ENCODE assay signal across 16 cellular contexts in genomic region chr11:33067294-33067693, GRCh38. TPM values are rescaled to one million over a fixed set of nuclear protein-coding genes. Genes with fewer than 3 reads are reported as not detected.
DNase-seq lines count a peak whose midpoint lies in the region; ATAC-seq, FAIRE-seq and TF ChIP-seq lines count a peak whose summit lies in the region.
"Had no signal": no experiment of that assay in that cellular context is flagged by ENCODE, and none has a peak within 500 bp of the region (broad histone marks: within the 10 kb centered on the region; RNA-seq: fewer than 3 reads in every experiment).

No MANE protein-coding gene starts in this region.

- H3K79me2 ChIP-seq in HepG2 (ENCODE audit: insufficient read depth, low read length), result no peaks in the 10 kb centered on the region
- H3K79me2 ChIP-seq in H1 (ENCODE audit: control insufficient read depth in 1 of 2, insufficient read depth in 2 of 2, low read length in 2 of 2), result no peaks in the 10 kb centered on the region

- 100% methylated on average over 2 of the region's 3 CpGs for WGBS in HepG2 (ENCODE audit: low lambda C conversion rate)
- no CpG with 5 or more reads among the region's 3 CpGs for WGBS in right lobe of liver (ENCODE audit: insufficient coverage, low coverage, low lambda C conversion rate, missing lambda C conversion rate)
- WGBS in H1 (ENCODE audit: extremely low coverage in 1 of 2, insufficient coverage in 1 of 2, insufficient read length in 1 of 2, insufficient replicate concordance in 2 of 2, low coverage in 1 of 2, low lambda C conversion rate in 2 of 2, missing lambda C conversion rate in 1 of 2), 2 experiments, result 92% methylated on average over 3 of the region's 3 CpGs; no CpG with 5 or more reads in 1 of the 2 experiments
- WGBS in upper lobe of left lung, 2 donors, result 94 to 97% methylated on average over 2 to 3 of the region's 3 CpGs

- peaks cover 1% of the 10 kb centered on the region; the same call in 1 of the 2 replicates for H3K4me1 ChIP-seq in HepG2 (ENCODE audit: insufficient read depth, low read length)
- H3K4me1 ChIP-seq in right lobe of liver, result peaks cover 0 to 9% (median under 1%) of the 10 kb centered on the region in 4 donors
- H3K4me1 ChIP-seq in H1 (replicated peaks in 1 of 4; ENCODE audit: control insufficient read depth in 3 of 4, insufficient read depth in 4 of 4, low read length in 3 of 4), result peaks cover 0 to 3% (median 0%) of the 10 kb centered on the region in 4 experiments; a peak in 1 of 7 replicates
- no peaks in the 10 kb centered on the region for H3K4me1 ChIP-seq in mucosa of descending colon (ENCODE audit: low read depth)
- H3K4me1 ChIP-seq in upper lobe of left lung, result peaks cover 0 to 4% (median 0%) of the 10 kb centered on the region in 4 donors
- H3K4me1 ChIP-seq: HAP-1 had no signal

- H3K56ac ChIP-seq in H1 (replicated peaks; ENCODE audit: insufficient read length, low read depth, low read length), result no peak overlapping the region

- H4K91ac ChIP-seq in H1 (replicated peaks; ENCODE audit: insufficient read length, low read length), result peak overlapping the region; percentile 40

- no peaks in the 10 kb centered on the region for H3K9me3 ChIP-seq in HepG2 (ENCODE audit: low read length)
- no peaks in the 10 kb centered on the region for H3K9me3 ChIP-seq in right lobe of liver
- H3K9me3 ChIP-seq in H1 (ENCODE audit: insufficient read depth in 2 of 2, low read depth in 1 of 2, low read length in 1 of 2), result no peaks in the 10 kb centered on the region
- no peaks in the 10 kb centered on the region for H3K9me3 ChIP-seq in mucosa of descending colon
- H3K9me3 ChIP-seq in upper lobe of left lung, result no peaks in the 10 kb centered on the region
- H3K9me3 ChIP-seq: HAP-1 had no signal

- H2AK5ac ChIP-seq in H1 (ENCODE audit: low read depth, low read length), result no peak overlapping the region

- no peak overlapping the region for H3K23ac ChIP-seq in H1 (ENCODE audit: insufficient read length)

- H3K9ac ChIP-seq in HepG2 (ENCODE audit: insufficient read depth, low read depth, low read length) (no peak overlapping the region), H1 (replicated peaks in 1 of 4; ENCODE audit: extremely low read depth in 1 of 4, low read depth in 3 of 4, low read length in 3 of 4) (no peak overlapping the region)

- in situ Hi-C loops in HepG2 (cut with HindIII; ENCODE audit: extremely low pct_ligation_motif_present, low pct_unique_long_range_greater_than_20kb), result no loop called here

- POLR2A ChIA-PET in HepG2 (lab: Yijun Ruan, JAX), result no interaction called here
- POLR2A ChIA-PET in H1 (lab: Charles Lee; ENCODE audit: partially characterized antibody), result interaction anchor here (0.6 kb wide), 1 partner anchor 60 kb away, joined by 3 read pairs; no protein-coding TSS in a partner anchor

- H2BK120ac ChIP-seq in H1 (replicated peaks; ENCODE audit: low read depth, low read length), result no peak overlapping the region

- no peak for TF ChIP-seq CTCF in HepG2 (CRISPR knock-in tag; IDR thresholded peaks at IDR 0.05)
- no peak for TF ChIP-seq CTCF in right lobe of liver (IDR thresholded peaks at IDR 0.05)
- TF ChIP-seq CTCF in H1 (IDR thresholded peaks at IDR 0.05; ENCODE audit: control extremely low read depth in 1 of 3, insufficient read depth in 1 of 3, low read depth in 1 of 3, low read length in 3 of 3), result no peak
- TF ChIP-seq CTCF in mucosa of descending colon (IDR thresholded peaks at IDR 0.05), result no peak
- no peak for TF ChIP-seq CTCF in upper lobe of left lung (IDR thresholded peaks at IDR 0.05)

- H3K79me1 ChIP-seq in H1 (ENCODE audit: low read depth, low read length), result no peaks in the 10 kb centered on the region

- ATAC-seq in HepG2 (no peak), right lobe of liver (no peak), mucosa of descending colon (peak; percentile 15), upper lobe of left lung (ENCODE audit: low FRiP score in 2 of 2) (no peak), sciatic nerve (no peak)
- ATAC-seq: CD8-positive, alpha-beta T cell had no signal

- H2BK15ac ChIP-seq in H1 (ENCODE audit: low read length), result no peak overlapping the region

- no peak overlapping the region for H3K14ac ChIP-seq in H1 (ENCODE audit: insufficient read length)

- H2AFZ ChIP-seq in HepG2 (ENCODE audit: low read length) (no peak overlapping the region), H1 (ENCODE audit: low read length) (no peak overlapping the region)

- TF ChIP-seq POLR2A in HepG2 (IDR thresholded peaks at IDR 0.05; ENCODE audit: insufficient read depth in 1 of 2, low read depth in 2 of 2, low read length in 2 of 2) (no peak), right lobe of liver (IDR thresholded peaks at IDR 0.05) (no peak), H1 (IDR thresholded peaks at IDR 0.05; ENCODE audit: control extremely low read depth in 1 of 2, low read depth in 2 of 2, low read length in 2 of 2) (no peak), upper lobe of left lung (IDR thresholded peaks at IDR 0.05) (no peak)

- H3K4me3 ChIP-seq in HepG2 (replicated peaks in 1 of 3; ENCODE audit: insufficient read depth in 1 of 3, low read depth in 2 of 3, low read length in 3 of 3) (no peak overlapping the region), right lobe of liver (no peak overlapping the region), H1 (ENCODE audit: extremely low read depth in 1 of 4, insufficient read depth in 2 of 4, low read depth in 3 of 4, low read length in 4 of 4) (no peak overlapping the region), mucosa of descending colon (no peak overlapping the region), upper lobe of left lung (no peak overlapping the region)
- H3K4me3 ChIP-seq: HAP-1 had no signal

- no peaks in the 10 kb centered on the region for H3K23me2 ChIP-seq in H1 (ENCODE audit: low read depth, low read length)

- H4K8ac ChIP-seq in H1 (ENCODE audit: extremely low read depth, insufficient read depth, low read length), result no peak overlapping the region

- no peak overlapping the region for H4K5ac ChIP-seq in H1 (ENCODE audit: insufficient read length, low read depth, low read length)

- H2BK20ac ChIP-seq in H1 (ENCODE audit: low read length), result no peak overlapping the region

- FAIRE-seq in HepG2 (lab: Jason Lieb, UNC) (no peak), H1 (lab: Jason Lieb, UNC) (no peak)
- FAIRE-seq: HTR-8/SVneo had no signal

- TF ChIP-seq RAD21 in HepG2 (CRISPR knock-in tag; IDR thresholded peaks at IDR 0.05), result no peak
- no peak for TF ChIP-seq RAD21 in H1 (IDR thresholded peaks at IDR 0.05 in 1 of 2, conservative IDR thresholded peaks at IDR 0.05 in 1 of 2; ENCODE audit: low read depth in 2 of 2, low read length in 2 of 2)

- H3K4me2 ChIP-seq in HepG2 (ENCODE audit: low read depth, low read length), result no peak overlapping the region
- no peak overlapping the region for H3K4me2 ChIP-seq in H1 (ENCODE audit: insufficient read depth in 1 of 2, low read depth in 2 of 2, low read length in 2 of 2)

- TF ChIP-seq EP300 in HepG2 (IDR thresholded peaks at IDR 0.05; ENCODE audit: low read depth in 2 of 2, low read length in 2 of 2), result no peak
- no peak for TF ChIP-seq EP300 in HepG2 (CRISPR knock-in tag; IDR thresholded peaks at IDR 0.05; ENCODE audit: borderline replicate concordance)
- TF ChIP-seq EP300 in H1 (IDR thresholded peaks at IDR 0.05; ENCODE audit: borderline replicate concordance in 1 of 2, low read depth in 2 of 2, low read length in 2 of 2), result no peak
- TF ChIP-seq EP300 in upper lobe of left lung (IDR thresholded peaks at IDR 0.05), result no peak

- H3K4ac ChIP-seq in H1 (replicated peaks; ENCODE audit: insufficient read length, low read depth, low read length), result no peak overlapping the region

- no TSS peak for BruUV-seq in HepG2 (replicated peaks; lab: Mats Ljungman, UMichigan)

- H3K27me3 ChIP-seq in HepG2 (ENCODE audit: control insufficient read depth in 1 of 2, insufficient read depth in 2 of 2, low read length in 2 of 2) (no peaks in the 10 kb centered on the region; a peak in 1 of 5 replicates), right lobe of liver (no peaks in the 10 kb centered on the region), H1 (replicated peaks in 1 of 4; ENCODE audit: control insufficient read depth in 3 of 4, extremely low read depth in 1 of 4, insufficient read depth in 3 of 4, low read length in 3 of 4) (no peaks in the 10 kb centered on the region), upper lobe of left lung (no peaks in the 10 kb centered on the region)

- CTCF ChIA-PET in HepG2 (lab: Yijun Ruan, JAX; ENCODE audit: low intra/inter-chr PET ratio, low total read pairs) (interaction anchor here (4.5 kb wide), 1 partner anchor 106 kb away, joined by 52 read pairs; no protein-coding TSS in a partner anchor), H1 (lab: Charles Lee; ENCODE audit: partially characterized antibody) (interaction anchor here (1.0 to 4.3 kb wide), 7 partner anchors 10 to 317 kb away, joined by 3 to 28 read pairs (median 8); no protein-coding TSS in a partner anchor)

- intact Hi-C loops in HepG2 (cut with micrococcal nuclease; ENCODE audit: unreplicated experiment) (loop anchor here (5.0 kb wide), 1 partner anchor 90 kb away; no protein-coding TSS in a partner anchor), right lobe of liver (cut with DNase I) (loop anchor here (5.0 to 10.0 kb wide), 2 partner anchors 102 to 105 kb away; no protein-coding TSS in a partner anchor), mucosa of descending colon (cut with DNase I, micrococcal nuclease) (loop anchor here (5.0 kb wide), 1 partner anchor 105 kb away; no protein-coding TSS in a partner anchor), sciatic nerve (cut with DNase I) (loop anchor here (10.0 kb wide), 1 partner anchor 102 kb away; no protein-coding TSS in a partner anchor)

- DNase-seq in HepG2 (ENCODE audit: low spot score) (no peak), right lobe of liver (no peak), H1 (ENCODE audit: low read depth in 1 of 2, low spot score in 2 of 2) (no peak), mucosa of descending colon (no peak), upper lobe of left lung (no peak), NCI-H510A treated with DMSO at 0.1 percent for 48 hours (lab: John Stamatoyannopoulos, UW) (no peak), sciatic nerve (ENCODE audit: low spot score) (no peak), inferior parietal cortex (ENCODE audit: extremely low spot score) (no peak)
- DNase-seq: CD8-positive, alpha-beta T cell; COR-L47; DMS53; GF-D8; GOT3 had no signal

- H3K27ac ChIP-seq in HepG2 (ENCODE audit: extremely low read length, insufficient read depth, low read length) (no peak overlapping the region), right lobe of liver (no peak overlapping the region), H1 (ENCODE audit: low read depth, low read length) (no peak overlapping the region), upper lobe of left lung (no peak overlapping the region)
- H3K27ac ChIP-seq: 22Rv1 had no signal

- H2BK5ac ChIP-seq in H1 (ENCODE audit: low read depth, low read length), result no peak overlapping the region

- no peak overlapping the region for H3K18ac ChIP-seq in H1 (ENCODE audit: extremely low read depth, low read length)

- H3K36me3 ChIP-seq in HepG2 (replicated peaks in 1 of 2; ENCODE audit: control insufficient read depth in 1 of 2, insufficient read depth in 2 of 2, low read length in 2 of 2) (peaks cover 18 to 32% of the 10 kb centered on the region in 2 experiments), right lobe of liver (peaks cover 0 to 25% (median 13%) of the 10 kb centered on the region in 4 donors), H1 (ENCODE audit: control insufficient read depth in 2 of 4, insufficient read depth in 4 of 4, low read length in 3 of 4) (peaks cover 2 to 10% (median 4%) of the 10 kb centered on the region in 4 experiments; a peak in 7 of 8 replicates), mucosa of descending colon (ENCODE audit: low read depth) (no peaks in the 10 kb centered on the region), upper lobe of left lung (peaks cover 9 to 78% (median 46%) of the 10 kb centered on the region in 4 donors)

- H2BK12ac ChIP-seq in H1 (ENCODE audit: low read depth, low read length), result no peak overlapping the region

- H4K20me1 ChIP-seq in HepG2 (ENCODE audit: insufficient read depth, low read length) (no peaks in the 10 kb centered on the region), H1 (replicated peaks in 1 of 2; ENCODE audit: control insufficient read depth in 1 of 2, insufficient read depth in 2 of 2, low read length in 2 of 2) (peaks cover 0 to 4% of the 10 kb centered on the region in 2 experiments)

RNA-seq across cellular contexts. Expression of gene TCP11L1, which starts 27.9 kb away (rescaled TPM):
- 10.1 and 14.0 TPM in 2 replicates for total RNA-seq in HepG2 (2016; rRNA removed; fragmentation: Illumina TruSeq; extraction: Trizol)
- total RNA-seq in HepG2 (2016; cell fraction: cytosol; rRNA removed; fragmentation: Illumina TruSeq; extraction: Trizol; ENCODE audit: low read depth), result 3.9 and 4.2 TPM in 2 replicates
- total RNA-seq in HepG2 (2016; cell fraction: insoluble cytoplasmic fraction; rRNA removed; fragmentation: Illumina TruSeq; extraction: Trizol), result 10.1 and 10.9 TPM in 2 replicates
- total RNA-seq in HepG2 (2016; cell fraction: membrane; rRNA removed; fragmentation: Illumina TruSeq; extraction: Trizol), result 9.8 and 11.8 TPM in 2 replicates
- total RNA-seq in HepG2 (2016; cell fraction: nucleus; rRNA removed; fragmentation: Illumina TruSeq; extraction: Trizol), result 9.6 and 12.5 TPM in 2 replicates
- polyA plus RNA-seq in HepG2 (2011; rRNA removed), result 7.4 and 7.9 TPM in 2 replicates
- 5.8 and 6.9 TPM in 2 replicates for polyA plus RNA-seq in HepG2 (2011; cell fraction: cytosol; rRNA removed)
- 6.0 and 7.4 TPM in 2 replicates for polyA plus RNA-seq in HepG2 (2011; cell fraction: nucleus; rRNA removed)
- 5.4 and 5.9 TPM in 2 replicates for polyA plus RNA-seq in HepG2 (2012)
- polyA plus RNA-seq in HepG2 (2016; cell fraction: cytosol; fragmentation: Illumina TruSeq; extraction: Trizol; ENCODE audit: low read depth), result 4.6 and 4.7 TPM in 2 replicates
- polyA plus RNA-seq in HepG2 (2016; cell fraction: insoluble cytoplasmic fraction; fragmentation: Illumina TruSeq; extraction: Trizol; ENCODE audit: low read depth), result 7.4 and 9.0 TPM in 2 replicates
- polyA plus RNA-seq in HepG2 (2016; cell fraction: membrane; fragmentation: Illumina TruSeq; extraction: Trizol; ENCODE audit: low read depth), result 7.2 and 7.3 TPM in 2 replicates
- 6.7 and 7.9 TPM in 2 replicates for polyA plus RNA-seq in HepG2 (2016; cell fraction: nucleus; fragmentation: Illumina TruSeq; extraction: Trizol; ENCODE audit: insufficient read depth, low read depth)
- 35.7 and 40.8 TPM in 2 replicates for polyA minus RNA-seq in HepG2 (2011; rRNA and poly(A)+ RNA removed; ENCODE audit: low replicate concordance)
- polyA minus RNA-seq in HepG2 (2011; cell fraction: cytosol; rRNA and poly(A)+ RNA removed), result 11.7 and 13.2 TPM in 2 replicates
- polyA minus RNA-seq in HepG2 (2011; cell fraction: nucleus; rRNA and poly(A)+ RNA removed), result 18.0 and 24.1 TPM in 2 replicates
- 10 to 100 TPM in 2 of 6 experiments, 1 to 10 TPM in 4; 3.3 to 13.6 (median 6.6) TPM for total RNA-seq in right lobe of liver
- 23.1 and 24.0 TPM in 2 replicates for total RNA-seq in H1 (2021; fragmentation: NEBNext Ultra II Directional; extraction: Animal tissue kit (Norgen Biotek cat#: 25700))
- 10.9 and 11.2 TPM in 2 replicates for polyA plus RNA-seq in H1 (2011; rRNA removed)
- polyA plus RNA-seq in H1 (2011; cell fraction: cytosol; rRNA removed), result 9.4 TPM
- 15.1 TPM for polyA plus RNA-seq in H1 (2011; cell fraction: nucleus; rRNA removed)
- 7.4 to 11.5 TPM (median 10.3 TPM) in 4 replicates for polyA plus RNA-seq in H1 (2012, experiment 1 of 2)
- 2.8 TPM for polyA plus RNA-seq in H1 (2012, experiment 2 of 2)
- polyA plus RNA-seq in H1 (2013, experiment 1 of 2), result 10.0 TPM
- 9.7 TPM for polyA plus RNA-seq in H1 (2013, experiment 2 of 2)
- 46.1 and 47.9 TPM in 2 replicates for polyA minus RNA-seq in H1 (2011; rRNA and poly(A)+ RNA removed)
- 26.7 TPM for polyA minus RNA-seq in H1 (2011; cell fraction: cytosol; rRNA and poly(A)+ RNA removed)
- 42.9 TPM for polyA minus RNA-seq in H1 (2011; cell fraction: nucleus; rRNA and poly(A)+ RNA removed)
- total RNA-seq in mucosa of descending colon, result 10 to 100 TPM; 24.8 to 51.6 (median 31.3) TPM
- 10 to 100 TPM; 10.3 to 40.5 (median 19.4) TPM for total RNA-seq in upper lobe of left lung
- total RNA-seq in sciatic nerve, result 36.5 TPM

RNA-seq across cellular contexts. Expression of gene DEPDC7, which starts 51.6 kb away (rescaled TPM):
- total RNA-seq in HepG2 (2016; rRNA removed; fragmentation: Illumina TruSeq; extraction: Trizol), result 33.3 and 37.9 TPM in 2 replicates
- total RNA-seq in HepG2 (2016; cell fraction: cytosol; rRNA removed; fragmentation: Illumina TruSeq; extraction: Trizol; ENCODE audit: low read depth), result 6.7 and 7.4 TPM in 2 replicates
- 33.6 and 35.3 TPM in 2 replicates for total RNA-seq in HepG2 (2016; cell fraction: insoluble cytoplasmic fraction; rRNA removed; fragmentation: Illumina TruSeq; extraction: Trizol)
- 10.5 and 12.8 TPM in 2 replicates for total RNA-seq in HepG2 (2016; cell fraction: membrane; rRNA removed; fragmentation: Illumina TruSeq; extraction: Trizol)
- total RNA-seq in HepG2 (2016; cell fraction: nucleus; rRNA removed; fragmentation: Illumina TruSeq; extraction: Trizol), result 39.8 and 45.9 TPM in 2 replicates
- polyA plus RNA-seq in HepG2 (2011; rRNA removed), result 14.7 and 17.3 TPM in 2 replicates
- 4.5 and 6.0 TPM in 2 replicates for polyA plus RNA-seq in HepG2 (2011; cell fraction: cytosol; rRNA removed)
- polyA plus RNA-seq in HepG2 (2011; cell fraction: nucleus; rRNA removed), result 18.6 and 23.7 TPM in 2 replicates
- polyA plus RNA-seq in HepG2 (2012), result 13.0 and 13.5 TPM in 2 replicates
- polyA plus RNA-seq in HepG2 (2016; cell fraction: cytosol; fragmentation: Illumina TruSeq; extraction: Trizol; ENCODE audit: low read depth), result 3.7 and 4.9 TPM in 2 replicates
- 37.0 and 38.7 TPM in 2 replicates for polyA plus RNA-seq in HepG2 (2016; cell fraction: insoluble cytoplasmic fraction; fragmentation: Illumina TruSeq; extraction: Trizol; ENCODE audit: low read depth)
- polyA plus RNA-seq in HepG2 (2016; cell fraction: membrane; fragmentation: Illumina TruSeq; extraction: Trizol; ENCODE audit: low read depth), result 4.7 and 6.8 TPM in 2 replicates
- polyA plus RNA-seq in HepG2 (2016; cell fraction: nucleus; fragmentation: Illumina TruSeq; extraction: Trizol; ENCODE audit: insufficient read depth, low read depth), result 77.3 and 77.9 TPM in 2 replicates
- polyA minus RNA-seq in HepG2 (2011; rRNA and poly(A)+ RNA removed; ENCODE audit: low replicate concordance), result 4.2 and 10.8 TPM in 2 replicates
- 4.7 and 5.1 TPM in 2 replicates for polyA minus RNA-seq in HepG2 (2011; cell fraction: cytosol; rRNA and poly(A)+ RNA removed)
- polyA minus RNA-seq in HepG2 (2011; cell fraction: nucleus; rRNA and poly(A)+ RNA removed), result 26.5 and 37.2 TPM in 2 replicates
- total RNA-seq in right lobe of liver, result 10 to 100 TPM; 18.4 to 39.3 (median 30.8) TPM
- total RNA-seq in H1 (2021; fragmentation: NEBNext Ultra II Directional; extraction: Animal tissue kit (Norgen Biotek cat#: 25700)), result 6.3 and 7.6 TPM in 2 replicates
- 1.4 and 3.1 TPM in 2 replicates for polyA plus RNA-seq in H1 (2011; rRNA removed)
- polyA plus RNA-seq in H1 (2011; cell fraction: cytosol; rRNA removed), result 3.7 TPM
- polyA plus RNA-seq in H1 (2011; cell fraction: nucleus; rRNA removed), result 3.3 TPM
- polyA plus RNA-seq in H1 (2012, experiment 1 of 2), result 3.3 to 4.4 TPM (median 3.8 TPM) in 4 replicates
- polyA plus RNA-seq in H1 (2012, experiment 2 of 2), result 0.35 TPM
- polyA plus RNA-seq in H1 (2013, experiment 1 of 2), result 5.7 TPM
- polyA plus RNA-seq in H1 (2013, experiment 2 of 2), result 5.3 TPM
- 2.7 and 3.4 TPM in 2 replicates for polyA minus RNA-seq in H1 (2011; rRNA and poly(A)+ RNA removed)
- polyA minus RNA-seq in H1 (2011; cell fraction: cytosol; rRNA and poly(A)+ RNA removed), result 1.8 TPM
- 5.8 TPM for polyA minus RNA-seq in H1 (2011; cell fraction: nucleus; rRNA and poly(A)+ RNA removed)
- 10 to 100 TPM in 1 of 3 donors, 1 to 10 TPM in 2; 7.4 to 10.7 (median 7.6) TPM for total RNA-seq in mucosa of descending colon
- 1 to 10 TPM in 3 of 6 donors, under 1 TPM in 2, not detected in 1; 0.49 to 1.6 (median 1.0) TPM for total RNA-seq in upper lobe of left lung
- total RNA-seq in sciatic nerve, result 12.3 TPM
